Comparison of ENCODE assay signal across 1 cellular context in the genomic region with DNA sequence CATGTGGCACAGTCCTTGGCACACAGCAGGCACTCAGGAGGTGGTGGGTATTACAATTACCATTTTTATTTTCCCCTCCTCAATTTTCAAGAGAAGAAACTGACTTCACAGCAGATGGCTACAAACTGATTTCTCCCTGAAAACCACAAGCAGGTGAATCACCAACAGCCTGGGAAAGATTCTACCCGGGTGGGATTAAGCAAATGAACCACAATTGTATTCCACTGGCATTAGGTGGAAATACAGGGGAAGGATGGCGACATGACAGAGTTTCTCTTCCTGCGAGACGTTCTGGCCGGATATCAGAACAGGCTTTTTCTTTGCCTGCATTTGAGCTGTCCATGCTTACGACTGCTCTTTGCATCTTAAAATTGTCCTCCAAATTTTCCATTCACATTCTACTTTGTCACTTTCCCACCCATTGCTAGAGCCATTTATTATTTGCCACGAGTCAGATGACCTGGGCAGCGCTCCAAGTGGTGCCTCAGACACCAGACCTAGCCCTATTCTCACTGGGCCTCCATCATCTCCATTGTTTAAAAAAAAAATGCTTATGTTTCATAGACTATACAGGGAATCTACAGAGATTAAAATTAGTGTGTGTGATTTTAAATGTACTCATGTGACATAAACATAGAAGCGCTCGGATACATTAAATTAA.
TF ChIP-seq lines count a peak whose summit lies in the region.

No MANE protein-coding gene starts in this region.

TF ChIP-seq in IMR-90, 13 proteins besides CTCF, POLR2A, EP300 and RAD21:
- no peak for TF ChIP-seq MAFK (IDR thresholded peaks at IDR 0.05; ENCODE audit: low read depth, low read length)
- TF ChIP-seq RCOR1 (IDR thresholded peaks at IDR 0.05; ENCODE audit: insufficient replicate concordance, low read length): no peak
- no peak for TF ChIP-seq CHD1 (IDR thresholded peaks at IDR 0.05; ENCODE audit: low read depth, low read length)
- peak; percentile 35; the same call in 1 of the 2 replicates for TF ChIP-seq CEBPB (IDR thresholded peaks at IDR 0.05; ENCODE audit: low read depth, low read length)
